ENCODE assay signal across 8 cellular contexts in the genomic region with DNA sequence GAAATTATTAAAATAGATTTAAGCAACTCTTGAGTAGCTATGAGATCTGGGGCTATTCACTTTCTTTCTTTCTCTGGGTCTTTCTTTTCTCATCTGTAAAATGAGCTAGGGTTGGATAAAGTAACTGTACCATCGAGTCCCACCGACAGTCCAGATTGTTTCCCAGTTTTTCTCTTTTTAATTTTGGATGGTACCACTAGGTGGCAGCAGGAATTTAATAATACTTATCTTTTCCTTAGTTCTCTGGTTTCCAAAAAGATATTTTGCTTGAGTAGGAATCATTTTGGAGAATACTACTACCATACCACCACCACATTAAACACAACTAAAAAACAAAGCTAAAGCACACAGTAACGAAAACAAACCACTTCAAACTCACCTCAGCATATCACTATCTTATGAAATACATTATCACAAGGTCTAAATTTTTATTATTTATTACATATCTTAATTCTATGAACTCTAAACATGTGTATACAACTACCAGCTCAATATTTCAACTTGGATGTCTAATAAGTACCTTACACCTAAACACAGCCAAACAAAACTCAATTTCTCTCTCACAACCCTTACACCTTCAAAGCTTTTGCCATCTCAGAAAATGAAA.
DNase-seq lines count a peak whose midpoint lies in the region; ATAC-seq, FAIRE-seq and TF ChIP-seq lines count a peak whose summit lies in the region.

No MANE protein-coding gene starts in this region.

- H3K4me3 ChIP-seq in H7 (ENCODE audit: insufficient read depth, low read depth, low read length) (no peak overlapping the region), kidney (ENCODE audit: low read length in 2 of 2) (no peak overlapping the region)

- TF ChIP-seq CTCF in AG09319 (IDR thresholded peaks at IDR 0.05; ENCODE audit: low read depth, low read length) (peak; percentile 49), kidney (IDR thresholded peaks at IDR 0.05; ENCODE audit: borderline replicate concordance, extremely low read depth, insufficient read depth) (peak; percentile 31)

- intact Hi-C loops in kidney (cut with DNase I): no loop called here

- peak; percentile 65 for FAIRE-seq in kidney (lab: Jason Lieb, UNC)

- H3K27me3 ChIP-seq in H7 (ENCODE audit: control insufficient read depth, insufficient read depth, low read length): no peaks in the 10 kb centered on the region

- DNase-seq in AG09319 (ENCODE audit: extremely low read depth, low read depth) (no peak), H7 (peak; percentile 14), kidney (no peak), NCI-H187 treated with DMSO at 0.1 percent for 48 hours (lab: John Stamatoyannopoulos, UW) (no peak)

- H3K4me1 ChIP-seq in kidney (ENCODE audit: control insufficient read depth in 1 of 2, insufficient read depth in 1 of 2, low read depth in 1 of 2, low read length in 2 of 2): no peaks in the 10 kb centered on the region

- no peak overlapping the region for H3K27ac ChIP-seq in kidney (ENCODE audit: low read depth in 2 of 2, low read length in 2 of 2)

- no peaks in the 10 kb centered on the region for H3K9me3 ChIP-seq in kidney (ENCODE audit: control insufficient read depth in 1 of 2, low read length in 2 of 2)

- no peak overlapping the region for H3K9ac ChIP-seq in kidney (ENCODE audit: low read length in 2 of 2)

- no peaks in the 10 kb centered on the region for H3K36me3 ChIP-seq in H7 (replicated peaks; ENCODE audit: control insufficient read depth, insufficient read depth, low read length)
- H3K36me3 ChIP-seq in kidney (ENCODE audit: control insufficient read depth in 1 of 2, insufficient read depth in 2 of 2, low read length in 2 of 2): no peaks in the 10 kb centered on the region

- peak; percentile 67; the same call in 2 of the 3 replicates for ATAC-seq in SK-N-SH treated with all-trans-retinoic acid at 6 μM for 48 hours
- ATAC-seq in HG02973 (IDR thresholded peaks at IDR 0.05; ENCODE audit: unreplicated experiment): no peak
- ATAC-seq in GM19023 (IDR thresholded peaks at IDR 0.05; ENCODE audit: unreplicated experiment): no peak
- no peak for ATAC-seq in HG03139 (IDR thresholded peaks at IDR 0.05; ENCODE audit: unreplicated experiment)

TF ChIP-seq in SK-N-SH treated with all-trans-retinoic acid at 6 μM for 48 hours, 23 proteins besides CTCF, POLR2A, EP300 and RAD21:
- TF ChIP-seq, protein P1, sequence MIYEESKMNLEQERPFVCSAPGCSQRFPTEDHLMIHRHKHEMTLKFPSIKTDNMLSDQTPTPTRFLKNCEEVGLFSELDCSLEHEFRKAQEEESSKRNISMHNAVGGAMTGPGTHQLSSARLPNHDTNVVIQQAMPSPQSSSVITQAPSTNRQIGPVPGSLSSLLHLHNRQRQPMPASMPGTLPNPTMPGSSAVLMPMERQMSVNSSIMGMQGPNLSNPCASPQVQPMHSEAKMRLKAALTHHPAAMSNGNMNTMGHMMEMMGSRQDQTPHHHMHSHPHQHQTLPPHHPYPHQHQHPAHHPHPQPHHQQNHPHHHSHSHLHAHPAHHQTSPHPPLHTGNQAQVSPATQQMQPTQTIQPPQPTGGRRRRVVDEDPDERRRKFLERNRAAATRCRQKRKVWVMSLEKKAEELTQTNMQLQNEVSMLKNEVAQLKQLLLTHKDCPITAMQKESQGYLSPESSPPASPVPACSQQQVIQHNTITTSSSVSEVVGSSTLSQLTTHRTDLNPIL (CRISPR knock-in tag; IDR thresholded peaks at IDR 0.05; ENCODE audit: low read depth): no peak
- TF ChIP-seq ZFP3 (CRISPR knock-in tag; IDR thresholded peaks at IDR 0.05) (no peak), ZNF565 (CRISPR knock-in tag; conservative IDR thresholded peaks at IDR 0.05; ENCODE audit: low read depth) (no peak), ZNF8 (CRISPR knock-in tag; IDR thresholded peaks at IDR 0.05) (no peak), BACH2 (CRISPR knock-in tag; IDR thresholded peaks at IDR 0.05; ENCODE audit: borderline replicate concordance) (no peak), ZNF70 (CRISPR knock-in tag; IDR thresholded peaks at IDR 0.05) (no peak)
